ENCODE assay signal across 1 cellular context in genomic region chr11:46918087-46918751, GRCh38.
TF ChIP-seq lines count a peak whose summit lies in the region.

A gene with protein sequence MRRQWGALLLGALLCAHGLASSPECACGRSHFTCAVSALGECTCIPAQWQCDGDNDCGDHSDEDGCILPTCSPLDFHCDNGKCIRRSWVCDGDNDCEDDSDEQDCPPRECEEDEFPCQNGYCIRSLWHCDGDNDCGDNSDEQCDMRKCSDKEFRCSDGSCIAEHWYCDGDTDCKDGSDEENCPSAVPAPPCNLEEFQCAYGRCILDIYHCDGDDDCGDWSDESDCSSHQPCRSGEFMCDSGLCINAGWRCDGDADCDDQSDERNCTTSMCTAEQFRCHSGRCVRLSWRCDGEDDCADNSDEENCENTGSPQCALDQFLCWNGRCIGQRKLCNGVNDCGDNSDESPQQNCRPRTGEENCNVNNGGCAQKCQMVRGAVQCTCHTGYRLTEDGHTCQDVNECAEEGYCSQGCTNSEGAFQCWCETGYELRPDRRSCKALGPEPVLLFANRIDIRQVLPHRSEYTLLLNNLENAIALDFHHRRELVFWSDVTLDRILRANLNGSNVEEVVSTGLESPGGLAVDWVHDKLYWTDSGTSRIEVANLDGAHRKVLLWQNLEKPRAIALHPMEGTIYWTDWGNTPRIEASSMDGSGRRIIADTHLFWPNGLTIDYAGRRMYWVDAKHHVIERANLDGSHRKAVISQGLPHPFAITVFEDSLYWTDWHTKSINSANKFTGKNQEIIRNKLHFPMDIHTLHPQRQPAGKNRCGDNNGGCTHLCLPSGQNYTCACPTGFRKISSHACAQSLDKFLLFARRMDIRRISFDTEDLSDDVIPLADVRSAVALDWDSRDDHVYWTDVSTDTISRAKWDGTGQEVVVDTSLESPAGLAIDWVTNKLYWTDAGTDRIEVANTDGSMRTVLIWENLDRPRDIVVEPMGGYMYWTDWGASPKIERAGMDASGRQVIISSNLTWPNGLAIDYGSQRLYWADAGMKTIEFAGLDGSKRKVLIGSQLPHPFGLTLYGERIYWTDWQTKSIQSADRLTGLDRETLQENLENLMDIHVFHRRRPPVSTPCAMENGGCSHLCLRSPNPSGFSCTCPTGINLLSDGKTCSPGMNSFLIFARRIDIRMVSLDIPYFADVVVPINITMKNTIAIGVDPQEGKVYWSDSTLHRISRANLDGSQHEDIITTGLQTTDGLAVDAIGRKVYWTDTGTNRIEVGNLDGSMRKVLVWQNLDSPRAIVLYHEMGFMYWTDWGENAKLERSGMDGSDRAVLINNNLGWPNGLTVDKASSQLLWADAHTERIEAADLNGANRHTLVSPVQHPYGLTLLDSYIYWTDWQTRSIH (N-terminal part only) (minus strand): TSS chr11:46918550. CDS start chr11:46918379, 171 bp downstream.

TF ChIP-seq in HepG2, 621 proteins besides CTCF, POLR2A, EP300 and RAD21 (continued from another document and continues in another):
- TF ChIP-seq MXD1 (CRISPR knock-in tag; IDR thresholded peaks at IDR 0.05) (0 out of 2 replicates have a peak, but pooled peaks have one; percentile 60), ESRRA (CRISPR knock-in tag; IDR thresholded peaks at IDR 0.05; ENCODE audit: low read depth) (no peak), ZFX (CRISPR knock-in tag; IDR thresholded peaks at IDR 0.05; ENCODE audit: low read depth) (0 out of 2 replicates have a peak, but pooled peaks have one; percentile 27), ZFY (CRISPR knock-in tag; IDR thresholded peaks at IDR 0.05) (peak; percentile 54; the same call in 1 of the 2 replicates), ZSCAN31 (CRISPR knock-in tag; IDR thresholded peaks at IDR 0.05; ENCODE audit: low read depth) (peak; percentile 33; the same call in 1 of the 2 replicates), AGO2 (optimal IDR thresholded peaks at IDR 0.05; ENCODE audit: low read depth, low read length) (peak; percentile 30), RFX1 (IDR thresholded peaks at IDR 0.05) (no peak), ZSCAN9 (CRISPR knock-in tag; IDR thresholded peaks at IDR 0.05; ENCODE audit: borderline replicate concordance) (0 out of 2 replicates have a peak, but pooled peaks have one; percentile 33), ARNT2 (CRISPR knock-in tag; IDR thresholded peaks at IDR 0.05; ENCODE audit: low read depth) (0 out of 2 replicates have a peak, but pooled peaks have one; percentile 40), SAP130 (CRISPR knock-in tag; IDR thresholded peaks at IDR 0.05; ENCODE audit: low read depth) (peak; percentile 34; the same call in 1 of the 2 replicates), ZNF276 (CRISPR knock-in tag; IDR thresholded peaks at IDR 0.05; ENCODE audit: low read depth) (0 out of 2 replicates have a peak, but pooled peaks have one; percentile 19), NONO (IDR thresholded peaks at IDR 0.05) (no peak), NONO (CRISPR knock-in tag; conservative IDR thresholded peaks at IDR 0.05) (peak; percentile 51; the same call in 1 of the 2 replicates), ZBTB7B (CRISPR knock-in tag; IDR thresholded peaks at IDR 0.05) (0 out of 2 replicates have a peak, but pooled peaks have one; percentile 21), TAF1 (CRISPR knock-in tag; IDR thresholded peaks at IDR 0.05) (peak; percentile 32; the same call in 1 of the 2 replicates), KDM5B (CRISPR knock-in tag; IDR thresholded peaks at IDR 0.05; ENCODE audit: borderline replicate concordance) (no peak), ZNF574 (CRISPR knock-in tag; IDR thresholded peaks at IDR 0.05) (peak; percentile 51; the same call in 1 of the 2 replicates), ZC3H13 (CRISPR knock-in tag; IDR thresholded peaks at IDR 0.05) (0 out of 2 replicates have a peak, but pooled peaks have one; percentile 21), ZSCAN12 (CRISPR knock-in tag; IDR thresholded peaks at IDR 0.05) (no peak), LCORL (IDR thresholded peaks at IDR 0.05) (no peak), LCORL (CRISPR knock-in tag; IDR thresholded peaks at IDR 0.05) (0 out of 2 replicates have a peak, but pooled peaks have one; percentile 2), TCF12 (IDR thresholded peaks at IDR 0.05) (no peak), TCF12 (CRISPR knock-in tag; IDR thresholded peaks at IDR 0.05) (0 out of 2 replicates have a peak, but pooled peaks have one; percentile 27), ARNT (IDR thresholded peaks at IDR 0.05) (no peak), MLLT10 (CRISPR knock-in tag; IDR thresholded peaks at IDR 0.05) (no peak), GABPB1 (CRISPR knock-in tag; IDR thresholded peaks at IDR 0.05) (peak; percentile 50; the same call in 1 of the 2 replicates), SMARCC2 (IDR thresholded peaks at IDR 0.05) (no peak), DBP (CRISPR knock-in tag; IDR thresholded peaks at IDR 0.05; ENCODE audit: not compliant biosample characterization) (no peak), ZNF777 (CRISPR knock-in tag; IDR thresholded peaks at IDR 0.05) (peak; percentile 97)
- TF ChIP-seq, protein P1, sequence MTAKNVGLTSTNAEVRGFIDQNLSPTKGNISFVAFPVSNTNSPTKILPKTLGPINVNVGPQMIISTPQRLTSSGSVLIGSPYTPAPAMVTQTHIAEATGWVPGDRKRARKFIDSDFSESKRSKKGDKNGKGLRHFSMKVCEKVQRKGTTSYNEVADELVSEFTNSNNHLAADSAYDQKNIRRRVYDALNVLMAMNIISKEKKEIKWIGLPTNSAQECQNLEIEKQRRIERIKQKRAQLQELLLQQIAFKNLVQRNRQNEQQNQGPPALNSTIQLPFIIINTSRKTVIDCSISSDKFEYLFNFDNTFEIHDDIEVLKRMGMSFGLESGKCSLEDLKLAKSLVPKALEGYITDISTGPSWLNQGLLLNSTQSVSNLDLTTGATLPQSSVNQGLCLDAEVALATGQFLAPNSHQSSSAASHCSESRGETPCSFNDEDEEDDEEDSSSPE (CRISPR knock-in tag; IDR thresholded peaks at IDR 0.05): peak; percentile 29; the same call in 1 of the 2 replicates
- TF ChIP-seq, protein P2, sequence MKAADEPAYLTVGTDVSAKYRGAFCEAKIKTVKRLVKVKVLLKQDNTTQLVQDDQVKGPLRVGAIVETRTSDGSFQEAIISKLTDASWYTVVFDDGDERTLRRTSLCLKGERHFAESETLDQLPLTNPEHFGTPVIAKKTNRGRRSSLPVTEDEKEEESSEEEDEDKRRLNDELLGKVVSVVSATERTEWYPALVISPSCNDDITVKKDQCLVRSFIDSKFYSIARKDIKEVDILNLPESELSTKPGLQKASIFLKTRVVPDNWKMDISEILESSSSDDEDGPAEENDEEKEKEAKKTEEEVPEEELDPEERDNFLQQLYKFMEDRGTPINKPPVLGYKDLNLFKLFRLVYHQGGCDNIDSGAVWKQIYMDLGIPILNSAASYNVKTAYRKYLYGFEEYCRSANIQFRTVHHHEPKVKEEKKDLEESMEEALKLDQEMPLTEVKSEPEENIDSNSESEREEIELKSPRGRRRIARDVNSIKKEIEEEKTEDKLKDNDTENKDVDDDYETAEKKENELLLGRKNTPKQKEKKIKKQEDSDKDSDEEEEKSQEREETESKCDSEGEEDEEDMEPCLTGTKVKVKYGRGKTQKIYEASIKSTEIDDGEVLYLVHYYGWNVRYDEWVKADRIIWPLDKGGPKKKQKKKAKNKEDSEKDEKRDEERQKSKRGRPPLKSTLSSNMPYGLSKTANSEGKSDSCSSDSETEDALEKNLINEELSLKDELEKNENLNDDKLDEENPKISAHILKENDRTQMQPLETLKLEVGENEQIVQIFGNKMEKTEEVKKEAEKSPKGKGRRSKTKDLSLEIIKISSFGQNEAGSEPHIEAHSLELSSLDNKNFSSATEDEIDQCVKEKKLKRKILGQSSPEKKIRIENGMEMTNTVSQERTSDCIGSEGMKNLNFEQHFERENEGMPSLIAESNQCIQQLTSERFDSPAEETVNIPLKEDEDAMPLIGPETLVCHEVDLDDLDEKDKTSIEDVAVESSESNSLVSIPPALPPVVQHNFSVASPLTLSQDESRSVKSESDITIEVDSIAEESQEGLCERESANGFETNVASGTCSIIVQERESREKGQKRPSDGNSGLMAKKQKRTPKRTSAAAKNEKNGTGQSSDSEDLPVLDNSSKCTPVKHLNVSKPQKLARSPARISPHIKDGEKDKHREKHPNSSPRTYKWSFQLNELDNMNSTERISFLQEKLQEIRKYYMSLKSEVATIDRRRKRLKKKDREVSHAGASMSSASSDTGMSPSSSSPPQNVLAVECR (CRISPR knock-in tag; IDR thresholded peaks at IDR 0.05; ENCODE audit: borderline replicate concordance): peak; percentile 60; the same call in 1 of the 2 replicates
- TF ChIP-seq, protein P3, sequence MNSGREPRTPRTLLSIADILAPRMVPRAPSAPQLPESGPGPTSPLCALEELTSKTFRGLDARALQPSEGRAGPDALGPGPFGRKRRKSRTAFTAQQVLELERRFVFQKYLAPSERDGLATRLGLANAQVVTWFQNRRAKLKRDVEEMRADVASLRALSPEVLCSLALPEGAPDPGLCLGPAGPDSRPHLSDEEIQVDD (CRISPR knock-in tag; IDR thresholded peaks at IDR 0.05; ENCODE audit: borderline replicate concordance): 0 out of 2 replicates have a peak, but pooled peaks have one; percentile 37
- TF ChIP-seq, protein P4, sequence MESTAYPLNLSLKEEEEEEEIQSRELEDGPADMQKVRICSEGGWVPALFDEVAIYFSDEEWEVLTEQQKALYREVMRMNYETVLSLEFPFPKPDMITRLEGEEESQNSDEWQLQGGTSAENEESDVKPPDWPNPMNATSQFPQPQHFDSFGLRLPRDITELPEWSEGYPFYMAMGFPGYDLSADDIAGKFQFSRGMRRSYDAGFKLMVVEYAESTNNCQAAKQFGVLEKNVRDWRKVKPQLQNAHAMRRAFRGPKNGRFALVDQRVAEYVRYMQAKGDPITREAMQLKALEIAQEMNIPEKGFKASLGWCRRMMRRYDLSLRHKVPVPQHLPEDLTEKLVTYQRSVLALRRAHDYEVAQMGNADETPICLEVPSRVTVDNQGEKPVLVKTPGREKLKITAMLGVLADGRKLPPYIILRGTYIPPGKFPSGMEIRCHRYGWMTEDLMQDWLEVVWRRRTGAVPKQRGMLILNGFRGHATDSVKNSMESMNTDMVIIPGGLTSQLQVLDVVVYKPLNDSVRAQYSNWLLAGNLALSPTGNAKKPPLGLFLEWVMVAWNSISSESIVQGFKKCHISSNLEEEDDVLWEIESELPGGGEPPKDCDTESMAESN (CRISPR knock-in tag; conservative IDR thresholded peaks at IDR 0.05): peak; percentile 39; the same call in 1 of the 2 replicates
- TF ChIP-seq, protein P5, sequence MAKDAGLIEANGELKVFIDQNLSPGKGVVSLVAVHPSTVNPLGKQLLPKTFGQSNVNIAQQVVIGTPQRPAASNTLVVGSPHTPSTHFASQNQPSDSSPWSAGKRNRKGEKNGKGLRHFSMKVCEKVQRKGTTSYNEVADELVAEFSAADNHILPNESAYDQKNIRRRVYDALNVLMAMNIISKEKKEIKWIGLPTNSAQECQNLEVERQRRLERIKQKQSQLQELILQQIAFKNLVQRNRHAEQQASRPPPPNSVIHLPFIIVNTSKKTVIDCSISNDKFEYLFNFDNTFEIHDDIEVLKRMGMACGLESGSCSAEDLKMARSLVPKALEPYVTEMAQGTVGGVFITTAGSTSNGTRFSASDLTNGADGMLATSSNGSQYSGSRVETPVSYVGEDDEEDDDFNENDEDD (CRISPR knock-in tag; IDR thresholded peaks at IDR 0.05; ENCODE audit: borderline replicate concordance): peak; percentile 37; the same call in 1 of the 2 replicates
